Comparison of ENCODE assay signal across 19 cellular contexts in genomic region chr11:87972133-87972532, GRCh38.
DNase-seq lines count a peak whose midpoint lies in the region; ATAC-seq and TF ChIP-seq lines count a peak whose summit lies in the region.
"Had no signal": no experiment of that assay in that cellular context is flagged by ENCODE, and none has a peak within 500 bp of the region (broad histone marks: within the 10 kb centered on the region; RNA-seq: fewer than 3 reads in every experiment).

No MANE protein-coding gene starts in this region.

- TF ChIP-seq POLR2A in vagina (IDR thresholded peaks at IDR 0.05): no peak

- intact Hi-C loops in vagina (cut with DNase I): no loop called here
- intact Hi-C loops in activated T-helper 2 cell treated with anti-CD3 and anti-CD28 coated beads, Interferon-gamma antibody, Interleukin-2, Interleukin-4, amounts not matched to agents 10 μg/mL and 5 μg/mL and 100 μg/mL, durations not matched to agents 14 hours and 24 hours and 36 hours (cut with micrococcal nuclease): no loop called here

- TF ChIP-seq CTCF in GM12865 (IDR thresholded peaks at IDR 0.05; ENCODE audit: insufficient read depth, low read depth, low read length, missing control alignments) (no peak), vagina (IDR thresholded peaks at IDR 0.05) (no peak)

- no peaks in the 10 kb centered on the region for H3K36me3 Mint-ChIP-seq in activated T-helper 2 cell treated with anti-CD3 and anti-CD28 coated beads, Interferon-gamma antibody, Interleukin-2, Interleukin-4, amounts not matched to agents 10 μg/mL and 5 μg/mL and 100 μg/mL, durations not matched to agents 14 hours and 24 hours and 36 hours (ENCODE audit: low read depth)
- H3K36me3 Mint-ChIP-seq: activated CD4-positive, alpha-beta memory T cell treated with anti-CD3 and anti-CD28 coated beads for 36 hours; CD8-positive, alpha-beta T cell; mesothelial cell of epicardium had no signal

- no peak overlapping the region for H3K27ac Mint-ChIP-seq in activated T-helper 2 cell treated with anti-CD3 and anti-CD28 coated beads, Interferon-gamma antibody, Interleukin-2, Interleukin-4, amounts not matched to agents 10 μg/mL and 5 μg/mL and 100 μg/mL, durations not matched to agents 14 hours and 24 hours and 36 hours
- H3K27ac Mint-ChIP-seq: activated CD4-positive, alpha-beta memory T cell treated with anti-CD3 and anti-CD28 coated beads for 36 hours; activated T-helper 1 cell treated with anti-CD3 and anti-CD28 coated beads, Interleukin-12 subunit alpha, Interleukin-12 subunit beta, Interleukin-2, Interleukin-4 antibody, amounts not matched to agents 30 ng/mL and 10 ng/mL and 1 ng/mL, durations not matched to agents 14 hours and 24 hours and 36 hours; CD8-positive, alpha-beta T cell; endodermal cell; mesothelial cell of epicardium had no signal

- DNase-seq in GM12865 (ENCODE audit: low read depth): peak; percentile 2
- no peak for DNase-seq in central memory CD4-positive, alpha-beta T cell
- no peak for DNase-seq in vagina (ENCODE audit: extremely low spot score in 2 of 2)
- DNase-seq in T-helper 2 cell: no peak
- DNase-seq in activated T-helper 2 cell treated with anti-CD3 and anti-CD28 coated beads, Interferon-gamma antibody, Interleukin-2, Interleukin-4, amounts not matched to agents 10 μg/mL and 5 μg/mL and 100 μg/mL, durations not matched to agents 14 hours and 24 hours and 36 hours (ENCODE audit: low spot score): no peak
- DNase-seq: activated CD4-positive, alpha-beta memory T cell treated with anti-CD3 and anti-CD28 coated beads for 36 hours; CD8-positive, alpha-beta T cell; EL; endodermal cell; NCI-H2029; NCI-H524 treated with DMSO at 0.1 percent for 48 hours; SK-N-SH had no signal

- H3K4me1 Mint-ChIP-seq in activated T-helper 2 cell treated with anti-CD3 and anti-CD28 coated beads, Interferon-gamma antibody, Interleukin-2, Interleukin-4, amounts not matched to agents 10 μg/mL and 5 μg/mL and 100 μg/mL, durations not matched to agents 14 hours and 24 hours and 36 hours (ENCODE audit: low read depth): no peaks in the 10 kb centered on the region
- H3K4me1 Mint-ChIP-seq: central memory CD8-positive, alpha-beta T cell; mesothelial cell of epicardium; neural crest cell had no signal

- H3K9me3 Mint-ChIP-seq in activated T-helper 2 cell treated with anti-CD3 and anti-CD28 coated beads, Interferon-gamma antibody, Interleukin-2, Interleukin-4, amounts not matched to agents 10 μg/mL and 5 μg/mL and 100 μg/mL, durations not matched to agents 14 hours and 24 hours and 36 hours: no peaks in the 10 kb centered on the region
- H3K9me3 Mint-ChIP-seq: activated CD4-positive, alpha-beta memory T cell treated with anti-CD3 and anti-CD28 coated beads for 36 hours; activated T-helper 1 cell treated with anti-CD3 and anti-CD28 coated beads, Interleukin-12 subunit alpha, Interleukin-12 subunit beta, Interleukin-2, Interleukin-4 antibody, amounts not matched to agents 30 ng/mL and 10 ng/mL and 1 ng/mL, durations not matched to agents 14 hours and 24 hours and 36 hours; CD8-positive, alpha-beta T cell; central memory CD8-positive, alpha-beta T cell; endodermal cell; mesothelial cell of epicardium; neural crest cell had no signal

- H3K4me3 Mint-ChIP-seq in activated T-helper 2 cell treated with anti-CD3 and anti-CD28 coated beads, Interferon-gamma antibody, Interleukin-2, Interleukin-4, amounts not matched to agents 10 μg/mL and 5 μg/mL and 100 μg/mL, durations not matched to agents 14 hours and 24 hours and 36 hours (ENCODE audit: low read depth): no peak overlapping the region
- H3K4me3 Mint-ChIP-seq: activated CD4-positive, alpha-beta memory T cell treated with anti-CD3 and anti-CD28 coated beads for 36 hours; activated T-helper 1 cell treated with anti-CD3 and anti-CD28 coated beads, Interleukin-12 subunit alpha, Interleukin-12 subunit beta, Interleukin-2, Interleukin-4 antibody, amounts not matched to agents 30 ng/mL and 10 ng/mL and 1 ng/mL, durations not matched to agents 14 hours and 24 hours and 36 hours; CD8-positive, alpha-beta T cell; central memory CD8-positive, alpha-beta T cell; endodermal cell; mesothelial cell of epicardium; neural crest cell had no signal

- H3K27ac ChIP-seq in vagina: no peak overlapping the region

- H3K4me1 ChIP-seq in vagina: no peaks in the 10 kb centered on the region

- no peaks in the 10 kb centered on the region for H3K9me3 ChIP-seq in vagina
- H3K9me3 ChIP-seq: SK-N-SH had no signal

- no peaks in the 10 kb centered on the region for H3K27me3 ChIP-seq in vagina

- ATAC-seq in GM19035 (IDR thresholded peaks at IDR 0.05; ENCODE audit: unreplicated experiment): peak; percentile 58
- ATAC-seq in GM21717 (IDR thresholded peaks at IDR 0.05; ENCODE audit: unreplicated experiment): peak; percentile 63
- peak; percentile 93 for ATAC-seq in HG03378 (IDR thresholded peaks at IDR 0.05; ENCODE audit: unreplicated experiment)
- ATAC-seq: CD8-positive, alpha-beta T cell had no signal

- H3K36me3 ChIP-seq in vagina: no peaks in the 10 kb centered on the region

- no peak overlapping the region for H3K4me3 ChIP-seq in GM12865 (ENCODE audit: low read depth, low read length)
- H3K4me3 ChIP-seq in vagina: no peak overlapping the region

- no peaks in the 10 kb centered on the region for H3K27me3 Mint-ChIP-seq in activated T-helper 2 cell treated with anti-CD3 and anti-CD28 coated beads, Interferon-gamma antibody, Interleukin-2, Interleukin-4, amounts not matched to agents 10 μg/mL and 5 μg/mL and 100 μg/mL, durations not matched to agents 14 hours and 24 hours and 36 hours (ENCODE audit: low read depth)
- H3K27me3 Mint-ChIP-seq: activated CD4-positive, alpha-beta memory T cell treated with anti-CD3 and anti-CD28 coated beads for 36 hours had no signal
